In the genomic region with DNA sequence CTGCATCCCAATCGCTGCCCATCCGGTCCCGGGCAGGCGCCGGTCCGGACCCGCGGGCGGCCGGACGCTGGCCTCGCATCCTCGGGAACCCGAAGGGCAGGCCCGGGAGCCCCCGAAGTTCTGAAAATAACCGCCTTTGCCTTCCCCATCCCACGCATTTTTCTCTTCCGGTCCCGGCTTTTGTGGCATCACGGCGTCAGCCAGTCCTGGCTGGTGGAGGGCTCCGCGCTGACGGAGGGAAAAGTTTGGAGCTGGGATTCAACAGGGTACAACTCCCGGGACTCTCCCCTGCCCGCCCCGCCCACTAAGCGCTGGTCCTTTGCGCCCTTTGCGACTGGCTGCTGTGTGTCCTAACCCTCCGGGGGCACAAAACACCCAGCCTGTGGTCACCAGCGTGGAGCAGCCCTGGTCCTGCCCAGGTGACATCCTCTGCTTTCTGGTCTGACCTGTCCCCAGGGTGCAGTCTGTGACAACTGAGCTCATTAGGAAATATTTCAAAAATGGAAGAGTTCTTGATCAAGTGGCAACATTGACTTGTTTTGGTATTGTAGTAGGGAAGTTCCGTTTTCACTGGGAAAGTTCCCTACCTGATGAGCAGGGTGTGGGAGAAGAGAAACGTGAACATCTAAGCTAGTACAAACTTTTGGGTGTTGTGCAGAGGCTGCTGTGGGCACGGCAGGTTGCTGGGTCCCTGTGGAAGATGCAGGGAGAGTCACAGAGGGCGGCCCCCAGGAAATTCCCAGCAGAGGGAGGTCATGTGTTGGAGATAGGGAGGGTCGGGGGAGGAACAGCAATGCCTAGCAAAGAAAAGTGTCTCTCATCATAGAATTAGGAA, we compare ENCODE assay signal across 8 cellular contexts. TPM values are rescaled to one million over a fixed set of nuclear protein-coding genes. Genes with fewer than 3 reads are reported as not detected.
DNase-seq lines count a peak whose midpoint lies in the region; ATAC-seq and TF ChIP-seq lines count a peak whose summit lies in the region.

No MANE protein-coding gene starts in this region.

- H3K27ac Mint-ChIP-seq in activated naive CD8-positive, alpha-beta T cell, result no peak overlapping the region

- in situ Hi-C loops in GM23248 (cut with MboI), result no loop called here
- in situ Hi-C loops in gastrocnemius medialis (cut with MboI; ENCODE audit: low sequenced_read_pairs in 4 of 4), result no loop called here

- H3K4me1 Mint-ChIP-seq in activated naive CD8-positive, alpha-beta T cell (ENCODE audit: low read depth), result peaks cover 6% of the 10 kb centered on the region

- H3K36me3 Mint-ChIP-seq in activated naive CD8-positive, alpha-beta T cell, result no peaks in the 10 kb centered on the region

- no peaks in the 10 kb centered on the region for H3K79me2 ChIP-seq in GM23248 (ENCODE audit: insufficient read depth)
- no peaks in the 10 kb centered on the region for H3K79me2 ChIP-seq in hepatocyte

- intact Hi-C loops in gastrocnemius medialis (cut with DNase I; ENCODE audit: low total_unique reads), result no loop called here

- H3K27me3 Mint-ChIP-seq in activated naive CD8-positive, alpha-beta T cell, result peaks cover 35% of the 10 kb centered on the region

- DNase-seq in A172 (ENCODE audit: low spot score), result peak; percentile 25
- DNase-seq in GM23248, result no peak
- DNase-seq in hepatocyte (ENCODE audit: low spot score), result peak; percentile 40
- DNase-seq in gastrocnemius medialis, result no peak
- no peak for DNase-seq in central memory CD4-positive, alpha-beta T cell
- no peak for DNase-seq in HPDE6-E6E7 (ENCODE audit: extremely low spot score)

- ATAC-seq in gastrocnemius medialis (no peak), HG03378 (IDR thresholded peaks at IDR 0.05; ENCODE audit: unreplicated experiment) (no peak)

- no peaks in the 10 kb centered on the region; the same call in 1 of the 2 replicates for H3K27me3 ChIP-seq in GM23248 (replicated peaks; ENCODE audit: insufficient read depth)
- H3K27me3 ChIP-seq in hepatocyte, result peaks cover 35% of the 10 kb centered on the region
- peaks cover 0 to 13% (median 3%) of the 10 kb centered on the region in 3 donors for H3K27me3 ChIP-seq in gastrocnemius medialis

- no peaks in the 10 kb centered on the region for H4K20me1 ChIP-seq in GM23248 (ENCODE audit: insufficient read depth)
- H4K20me1 ChIP-seq in hepatocyte (ENCODE audit: insufficient read depth, poor library complexity, severe bottlenecking), result no peaks in the 10 kb centered on the region

- peak overlapping the region; percentile 57 for H3K4me3 Mint-ChIP-seq in activated naive CD8-positive, alpha-beta T cell

- H3K9me3 ChIP-seq in GM23248 (ENCODE audit: low read depth), result no peaks in the 10 kb centered on the region
- no peaks in the 10 kb centered on the region for H3K9me3 ChIP-seq in hepatocyte (ENCODE audit: low read depth)
- H3K9me3 ChIP-seq in gastrocnemius medialis, result no peaks in the 10 kb centered on the region

- H3K9ac ChIP-seq in GM23248, result peak overlapping the region; percentile 65

- no peak for TF ChIP-seq POLR2A in gastrocnemius medialis (IDR thresholded peaks at IDR 0.05)

- H3K4me3 ChIP-seq in GM23248 (peak overlapping the region; percentile 73), hepatocyte (peak overlapping the region; percentile 84), gastrocnemius medialis (peak overlapping the region; percentile 59 to 62 (median 60))

- H3K27ac ChIP-seq in GM23248 (no peak overlapping the region), hepatocyte (peak overlapping the region; percentile 48), gastrocnemius medialis (no peak overlapping the region)

- H3K4me2 ChIP-seq in GM23248 (ENCODE audit: unreplicated experiment) (peak overlapping the region; percentile 40), hepatocyte (peak overlapping the region; percentile 95)

- H3K4me1 ChIP-seq in GM23248 (ENCODE audit: insufficient read depth), result no peaks in the 10 kb centered on the region
- H3K4me1 ChIP-seq in hepatocyte (ENCODE audit: insufficient read depth), result peaks cover 8% of the 10 kb centered on the region
- H3K4me1 ChIP-seq in gastrocnemius medialis, result peaks cover 4 to 13% of the 10 kb centered on the region in 2 donors

- TF ChIP-seq CTCF in hepatocyte (IDR thresholded peaks at IDR 0.05; ENCODE audit: poor library complexity) (no peak), gastrocnemius medialis (IDR thresholded peaks at IDR 0.05 in 4 of 5, conservative IDR thresholded peaks at IDR 0.05 in 1 of 5) (no peak)

- peak overlapping the region; percentile 90 for H2AFZ ChIP-seq in GM23248
- peak overlapping the region; percentile 64 for H2AFZ ChIP-seq in hepatocyte

- H3K36me3 ChIP-seq in GM23248 (ENCODE audit: low read depth) (no peaks in the 10 kb centered on the region), hepatocyte (replicated peaks; ENCODE audit: insufficient read depth, low read depth) (no peaks in the 10 kb centered on the region), gastrocnemius medialis (no peaks in the 10 kb centered on the region)

- no peaks in the 10 kb centered on the region for H3K9me3 Mint-ChIP-seq in activated naive CD8-positive, alpha-beta T cell (ENCODE audit: low read depth)

- 13 to 14% methylated on average over 29 to 34 of the region's 38 CpGs for WGBS in GM23248 (ENCODE audit: low coverage in 1 of 2, low lambda C conversion rate in 2 of 2, missing lambda C conversion rate in 2 of 2), 2 experiments
- WGBS in hepatocyte (ENCODE audit: low lambda C conversion rate, missing lambda C conversion rate), result 4% methylated on average over 34 of the region's 38 CpGs

- H3K9me2 ChIP-seq in GM23248 (ENCODE audit: insufficient read depth) (no peaks in the 10 kb centered on the region), hepatocyte (replicated peaks; ENCODE audit: insufficient read depth) (no peaks in the 10 kb centered on the region)

- no peaks in the 10 kb centered on the region for H3F3A ChIP-seq in GM23248 (ENCODE audit: insufficient read depth)

RNA-seq across cellular contexts. Expression of a gene that starts 0.8 kb away (rescaled TPM):
- total RNA-seq in A172 (2014; rRNA removed; shearing (Covaris generic)), result 14.2 and 18.5 TPM in 2 replicates
- total RNA-seq in GM23248 (2014; rRNA removed; shearing (Covaris generic)), result 23.5 and 31.5 TPM in 2 replicates
- polyA plus RNA-seq in GM23248 (2016; fragmentation: Nextera tagmentation; extraction: Ambion mirVana), result 9.3 and 11.9 TPM in 2 replicates
- total RNA-seq in hepatocyte, result 4.6 and 5.3 TPM in 2 replicates
- polyA plus RNA-seq in hepatocyte, result 3.9 and 4.7 TPM in 2 replicates
- total RNA-seq in gastrocnemius medialis, result 10 to 100 TPM in 1 of 4 donors, 1 to 10 TPM in 3; 4.1 to 23.5 (median 6.6) TPM

Comparison
In these comparisons a context has a peak if more than half of its experiments do, and no peak if none do; other contexts are left out.
1. DNase-seq: peak in A172 (single experiment) and hepatocyte (single experiment); none in GM23248 (single experiment), gastrocnemius medialis (0 of 2), central memory CD4-positive, alpha-beta T cell (single experiment) and HPDE6-E6E7 (single experiment).
2. Peak in every context shown above with its lines, with median percentiles within 50 percentile points of each other: H3K4me3 ChIP-seq.